ENCODE assay signal across 15 cellular contexts in the genomic region with DNA sequence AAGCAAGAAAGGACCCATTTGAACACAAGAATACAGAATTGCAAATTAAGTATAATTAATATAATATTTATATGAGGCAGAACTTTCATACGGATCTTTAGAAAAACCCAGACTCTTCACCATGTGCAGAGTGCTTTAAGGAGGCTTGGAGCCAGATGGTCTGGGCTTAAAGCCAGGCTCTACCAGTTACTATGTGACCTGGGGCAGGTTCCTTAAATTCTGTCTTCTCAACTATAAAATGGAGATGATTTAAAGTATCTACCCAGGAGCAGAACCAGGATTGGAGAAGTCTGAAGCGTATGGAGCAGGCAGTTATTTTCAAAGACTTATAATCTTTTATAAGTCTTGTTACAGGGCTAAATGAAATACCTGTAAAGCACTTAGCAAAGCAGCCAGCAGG.
DNase-seq lines count a peak whose midpoint lies in the region; ATAC-seq and TF ChIP-seq lines count a peak whose summit lies in the region.
"Had no signal": no experiment of that assay in that cellular context is flagged by ENCODE, and none has a peak within 500 bp of the region (broad histone marks: within the 10 kb centered on the region; RNA-seq: fewer than 3 reads in every experiment).

No MANE protein-coding gene starts in this region.

- H3K27me3 ChIP-seq in RWPE2 (ENCODE audit: insufficient read depth, poor library complexity, severe bottlenecking) (no peaks in the 10 kb centered on the region), prostate gland (replicated peaks; ENCODE audit: insufficient read depth) (no peaks in the 10 kb centered on the region)
- H3K27me3 ChIP-seq: dorsolateral prefrontal cortex, gastroesophageal sphincter had no signal

- DNase-seq in LNCaP clone FGC (ENCODE audit: low read depth) (peak; percentile 23), RWPE2 (ENCODE audit: low spot score) (no peak), fibroblast of mammary gland (ENCODE audit: low read depth) (peak; percentile 29), prostate gland (ENCODE audit: low spot score) (peak; percentile 46), posterior cingulate gyrus (no peak)
- DNase-seq: activated CD4-positive, alpha-beta T cell treated with anti-CD3 and anti-CD28 coated beads, Interleukin-2, amount 50 U/mL, for 4 hours; DND-41; dorsolateral prefrontal cortex; stimulated activated CD4-positive, alpha-beta T cell treated with anti-CD3 and anti-CD28 coated beads, Interleukin-4, amount 100 ng/mL, for 24 hours; T-helper 9 cell had no signal

- TF ChIP-seq CTCF in LNCaP clone FGC (IDR thresholded peaks at IDR 0.05; ENCODE audit: control insufficient read depth, extremely low read depth, insufficient read depth): no peak
- TF ChIP-seq CTCF in RWPE2 (IDR thresholded peaks at IDR 0.05; ENCODE audit: poor library complexity, severe bottlenecking): no peak
- TF ChIP-seq CTCF in fibroblast of mammary gland (conservative IDR thresholded peaks at IDR 0.05; ENCODE audit: control insufficient read depth, insufficient read depth, low read depth, low read length): no peak
- TF ChIP-seq CTCF in prostate gland (IDR thresholded peaks at IDR 0.05): no peak

- ATAC-seq in RWPE2 (ENCODE audit: low read depth): no peak
- ATAC-seq in GM21526 (IDR thresholded peaks at IDR 0.05; ENCODE audit: low FRiP score, unreplicated experiment): no peak
- no peak for ATAC-seq in HG02938 (IDR thresholded peaks at IDR 0.05; ENCODE audit: unreplicated experiment)
- ATAC-seq in HG03139 (IDR thresholded peaks at IDR 0.05; ENCODE audit: unreplicated experiment): no peak
- ATAC-seq: stimulated activated effector memory CD8-positive, alpha-beta T cell treated with anti-CD3 and anti-CD28 coated beads, Interleukin-12 subunit alpha, Interleukin-12 subunit beta, amount 100 ng/mL, for 72 hours had no signal

- no peak for TF ChIP-seq POLR2A in prostate gland (IDR thresholded peaks at IDR 0.05)

- H3K9me3 ChIP-seq in RWPE2 (ENCODE audit: severe bottlenecking): no peaks in the 10 kb centered on the region
- H3K9me3 ChIP-seq in prostate gland: no peaks in the 10 kb centered on the region
- H3K9me3 ChIP-seq: gastroesophageal sphincter had no signal

- WGBS in prostate gland: 25% methylated on average over 2 of the region's 2 CpGs

- H3K36me3 ChIP-seq in RWPE2 (ENCODE audit: low read depth) (no peaks in the 10 kb centered on the region), prostate gland (no peaks in the 10 kb centered on the region)
- H3K36me3 ChIP-seq: gastroesophageal sphincter had no signal

- H3K27ac ChIP-seq in RWPE2 (ENCODE audit: poor library complexity, severe bottlenecking) (peak overlapping the region; percentile 42), prostate gland (no peak overlapping the region)
- H3K27ac ChIP-seq: dorsolateral prefrontal cortex, gastroesophageal sphincter had no signal

- intact Hi-C loops in prostate gland (cut with DNase I) (no loop called here), posterior cingulate gyrus (cut with DNase I) (no loop called here)

- H3K4me1 ChIP-seq in RWPE2 (ENCODE audit: insufficient read depth, poor library complexity, severe bottlenecking): peaks cover 51% of the 10 kb centered on the region
- no peaks in the 10 kb centered on the region for H3K4me1 ChIP-seq in prostate gland (replicated peaks)

- H3K4me3 ChIP-seq in LNCaP clone FGC (ENCODE audit: low read depth, low read length): no peak overlapping the region
- no peak overlapping the region for H3K4me3 ChIP-seq in RWPE2 (ENCODE audit: severe bottlenecking)
- no peak overlapping the region for H3K4me3 ChIP-seq in fibroblast of mammary gland (ENCODE audit: control insufficient read depth, low read depth, low read length)
- no peak overlapping the region for H3K4me3 ChIP-seq in prostate gland
- H3K4me3 ChIP-seq: dorsolateral prefrontal cortex, gastroesophageal sphincter had no signal

Comparison
In these comparisons a context has a peak if more than half of its experiments do, and no peak if none do; other contexts are left out.
1. DNase-seq: peak in LNCaP clone FGC (single experiment), fibroblast of mammary gland (single experiment) and prostate gland (single experiment); none in RWPE2 (single experiment) and posterior cingulate gyrus (0 of 10).